ENCODE assay signal across 8 cellular contexts in the genomic region with DNA sequence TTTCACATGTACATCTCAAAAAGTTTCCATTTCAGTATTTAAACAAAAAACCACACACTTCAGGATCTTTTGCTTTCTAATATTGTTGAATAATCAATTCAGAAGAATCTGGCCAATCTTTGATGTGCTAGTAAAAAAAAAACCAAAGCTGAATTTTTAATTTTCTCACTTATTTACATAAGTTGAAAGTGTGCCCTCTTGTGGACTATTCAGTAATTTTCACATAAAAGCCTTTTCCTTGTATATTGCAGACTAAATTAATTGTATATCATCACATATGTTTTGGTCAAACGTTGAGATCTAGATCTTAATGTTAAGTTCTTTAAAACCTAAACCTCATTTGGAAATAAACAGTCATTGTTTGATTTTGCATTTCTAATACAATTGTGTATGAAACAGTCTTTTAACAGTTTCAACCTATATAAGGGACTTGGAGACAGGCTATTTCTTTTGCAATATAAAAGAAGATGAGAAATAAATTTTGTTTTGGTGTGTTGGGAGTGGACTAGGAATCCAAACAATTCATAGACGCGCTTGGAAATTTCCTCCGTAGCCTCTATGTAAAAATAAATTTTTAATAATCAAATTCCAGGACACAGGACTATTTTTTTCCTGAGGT.
A peak's percentile ranks its signal among the peaks of the same experiment; 100 is the strongest.
DNase-seq lines count a peak whose midpoint lies in the region; ATAC-seq, FAIRE-seq and TF ChIP-seq lines count a peak whose summit lies in the region.

No MANE protein-coding gene starts in this region.

- no peaks in the 10 kb centered on the region for H3K9me3 ChIP-seq in A549

- H3K36me3 Mint-ChIP-seq in mesothelial cell of epicardium: no peaks in the 10 kb centered on the region

- no peak overlapping the region for H3K4me3 ChIP-seq in A549
- H3K4me3 ChIP-seq in coronary artery: no peak overlapping the region

- TF ChIP-seq CTCF in A549 (IDR thresholded peaks at IDR 0.05) (peak; percentile 66), GM10266 (IDR thresholded peaks at IDR 0.05; ENCODE audit: control insufficient read depth, insufficient read depth, low read depth, missing control alignments) (peak; percentile 26), mesothelial cell of epicardium (IDR thresholded peaks at IDR 0.05; ENCODE audit: unreplicated experiment) (peak; percentile 83), coronary artery (IDR thresholded peaks at IDR 0.05) (no peak)

- ATAC-seq in A549 (no peak), GM18517 (IDR thresholded peaks at IDR 0.05; ENCODE audit: unreplicated experiment) (no peak), GM21447 (IDR thresholded peaks at IDR 0.05; ENCODE audit: unreplicated experiment) (no peak)

- POLR2A ChIA-PET in A549 (lab: Yijun Ruan, JAX): no interaction called here

- H3K4me1 Mint-ChIP-seq in mesothelial cell of epicardium: peaks cover 19% of the 10 kb centered on the region

- H3K4me3 Mint-ChIP-seq in mesothelial cell of epicardium: no peak overlapping the region

- TF ChIP-seq EP300 in A549 (IDR thresholded peaks at IDR 0.05): no peak

- H3K4me1 ChIP-seq in A549: peaks cover 46% of the 10 kb centered on the region

- FAIRE-seq in A549 (lab: Jason Lieb, UNC): peak; percentile 84

- no peak overlapping the region for H3K27ac ChIP-seq in A549
- H3K27ac ChIP-seq in coronary artery: no peak overlapping the region

- CTCF ChIA-PET in A549 (lab: Yijun Ruan, JAX): interaction anchor here (0.6 to 2.4 kb wide), 4 partner anchors 8 to 51 kb away, joined by 3 to 7 read pairs (median 3); no protein-coding TSS in a partner anchor

- no peak overlapping the region for H3K27ac Mint-ChIP-seq in mesothelial cell of epicardium

- no peak overlapping the region for H3K4me2 ChIP-seq in A549

- no peaks in the 10 kb centered on the region for H3K27me3 Mint-ChIP-seq in mesothelial cell of epicardium (ENCODE audit: low read depth)

- H3K9me3 Mint-ChIP-seq in mesothelial cell of epicardium: no peaks in the 10 kb centered on the region

- 70% methylated on average over 4 of the region's 4 CpGs for WGBS in A549 (ENCODE audit: missing lambda C conversion rate)

- DNase-seq in A549 (ENCODE audit: low read depth in 1 of 2, low spot score in 1 of 2): peak in 1 of 2 experiments; percentile 74
- DNase-seq in GM10266 (ENCODE audit: extremely low spot score): no peak
- DNase-seq in NCI-H2227 treated with DMSO at 0.1 percent for 48 hours (lab: John Stamatoyannopoulos, UW): peak; percentile 34
- peak; percentile 36 for DNase-seq in central memory CD4-positive, alpha-beta T cell
- no peak for DNase-seq in mesothelial cell of epicardium (ENCODE audit: low spot score in 2 of 2, unreplicated experiment in 2 of 2)
- DNase-seq in coronary artery (ENCODE audit: low spot score): no peak

- TF ChIP-seq RAD21 in A549 (conservative IDR thresholded peaks at IDR 0.05 in 1 of 2, IDR thresholded peaks at IDR 0.05 in 1 of 2): peak; percentile 38 to 39; a peak in 4 of 5 replicates

- TF ChIP-seq POLR2A in A549 (IDR thresholded peaks at IDR 0.05; ENCODE audit: low read length): no peak

TF ChIP-seq in A549, 52 proteins besides CTCF, POLR2A, EP300 and RAD21:
- TF ChIP-seq FOSL2 (IDR thresholded peaks at IDR 0.05) (no peak), FOSL2 (CRISPR knock-in tag; IDR thresholded peaks at IDR 0.05) (no peak), SMC3 (IDR thresholded peaks at IDR 0.05) (peak; percentile 50)

Comparison
In these comparisons a context has a peak if more than half of its experiments do, and no peak if none do; other contexts are left out.
1. DNase-seq: peak in NCI-H2227 treated with DMSO at 0.1 percent for 48 hours (single experiment) and central memory CD4-positive, alpha-beta T cell (single experiment); none in GM10266 (single experiment), mesothelial cell of epicardium (0 of 2) and coronary artery (single experiment).